In genomic region chr4:69154021-69154420, GRCh38 we compare ENCODE assay signal across 1 cellular context.
TF ChIP-seq lines count a peak whose summit lies in the region.

No MANE protein-coding gene starts in this region.

TF ChIP-seq in HepG2, 621 proteins besides CTCF, POLR2A, EP300 and RAD21:
- TF ChIP-seq CEBPB (IDR thresholded peaks at IDR 0.05; ENCODE audit: borderline replicate concordance, low read depth, low read length) (peak; percentile 53; the same call in 1 of the 2 replicates), BCL6 (CRISPR knock-in tag; IDR thresholded peaks at IDR 0.05) (0 out of 2 replicates have a peak, but pooled peaks have one; percentile 25), FOXJ3 (CRISPR knock-in tag; IDR thresholded peaks at IDR 0.05; ENCODE audit: borderline replicate concordance) (no peak), ATF7 (IDR thresholded peaks at IDR 0.05) (peak; percentile 46; the same call in 1 of the 2 replicates), ATF7 (CRISPR knock-in tag; IDR thresholded peaks at IDR 0.05) (no peak), CEBPG (CRISPR knock-in tag; IDR thresholded peaks at IDR 0.05) (0 out of 2 replicates have a peak, but pooled peaks have one; percentile 31), ATF4 (CRISPR knock-in tag; IDR thresholded peaks at IDR 0.05) (peak in 1 of 2 experiments; percentile 74; a peak in 2 of 4 replicates)
